8 cellular contexts compared by ENCODE assay signal in the genomic region with DNA sequence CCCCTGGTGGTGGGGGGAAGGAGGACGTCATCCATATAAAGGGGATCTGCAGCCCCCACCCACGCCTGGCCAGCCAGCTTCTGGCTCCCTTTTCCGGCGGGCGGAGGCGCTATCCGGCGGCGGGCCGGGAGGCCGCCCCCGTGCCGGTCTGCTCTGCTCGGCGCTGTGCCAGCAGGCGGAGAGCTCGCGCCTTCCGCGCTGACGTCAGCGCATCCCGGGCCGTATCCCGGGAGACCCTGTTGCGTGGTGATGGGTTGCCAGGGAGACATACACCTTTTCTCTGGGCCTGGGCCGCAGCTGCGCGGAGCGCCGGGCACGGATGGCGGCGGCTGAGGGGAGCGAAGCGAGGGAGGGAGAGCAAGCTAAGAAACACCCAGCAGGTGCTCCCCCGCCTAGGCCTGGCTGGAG. TPM values are rescaled to one million over a fixed set of nuclear protein-coding genes. Genes with fewer than 3 reads are reported as not detected.
DNase-seq lines count a peak whose midpoint lies in the region; ATAC-seq and TF ChIP-seq lines count a peak whose summit lies in the region.

No MANE protein-coding gene starts in this region.

- H3K27me3 ChIP-seq in suprapubic skin (no peaks in the 10 kb centered on the region), PC-3 (ENCODE audit: low read length) (no peaks in the 10 kb centered on the region)

- H3K4me1 ChIP-seq in suprapubic skin (peaks cover 70% of the 10 kb centered on the region), PC-3 (ENCODE audit: insufficient read depth, low read length) (peaks cover 36% of the 10 kb centered on the region)

- H3K9me2 ChIP-seq in PC-3 (replicated peaks; ENCODE audit: low read length) = no peaks in the 10 kb centered on the region

- no peak overlapping the region for H3K9ac ChIP-seq in PC-3 (ENCODE audit: low read length)

- no peak overlapping the region for H3K4me2 ChIP-seq in PC-3 (ENCODE audit: low read length)

- no TSS peak for BruUV-seq in PC-3 (replicated peaks; lab: Mats Ljungman, UMichigan)

- POLR2A ChIA-PET in PC-3 (lab: Charles Lee; ENCODE audit: unreplicated experiment) (no interaction called here), GM10248 (lab: Yijun Ruan, JAX) (interaction anchor here (1.3 to 1.4 kb wide), 2 partner anchors 11 to 12 kb away, joined by 3 to 4 read pairs; no protein-coding TSS in a partner anchor)

- 12% methylated on average over 8 of the region's 37 CpGs for WGBS in suprapubic skin

- H3K27ac ChIP-seq in suprapubic skin (peak overlapping the region; percentile 94), PC-3 (ENCODE audit: low read length) (no peak overlapping the region)

- TF ChIP-seq POLR2A in suprapubic skin (IDR thresholded peaks at IDR 0.05) = no peak

- H3F3A ChIP-seq in PC-3 (ENCODE audit: low read length, unreplicated experiment) = peaks cover 15% of the 10 kb centered on the region

- CTCF ChIA-PET in PC-3 (lab: Charles Lee) (no interaction called here), GM10248 (lab: Yijun Ruan, JAX) (interaction anchor here (1.2 to 3.2 kb wide), 3 partner anchors 16 to 25 kb away, joined by 3 to 15 read pairs (median 7); a partner anchor contains a TSS)

- H3K9me3 ChIP-seq in suprapubic skin (no peaks in the 10 kb centered on the region), PC-3 (ENCODE audit: low read length) (no peaks in the 10 kb centered on the region)

- intact Hi-C loops in PC-3 (cut with micrococcal nuclease) = no loop called here

- H3K4me3 ChIP-seq in choroid plexus epithelial cell (ENCODE audit: low read depth, low read length) (peak overlapping the region; percentile 38), suprapubic skin (peak overlapping the region; percentile 37), PC-3 (ENCODE audit: low read length) (no peak overlapping the region)

- TF ChIP-seq EP300 in suprapubic skin (IDR thresholded peaks at IDR 0.05) = no peak

- H4K20me1 ChIP-seq in PC-3 (ENCODE audit: low read length) = no peaks in the 10 kb centered on the region

- no peak overlapping the region for H2AFZ ChIP-seq in PC-3 (ENCODE audit: low read length)

- TF ChIP-seq CTCF in choroid plexus epithelial cell (conservative IDR thresholded peaks at IDR 0.05; ENCODE audit: low read depth, low read length) (no peak), suprapubic skin (IDR thresholded peaks at IDR 0.05) (no peak), PC-3 (conservative IDR thresholded peaks at IDR 0.05; ENCODE audit: low read depth, low read length) (no peak), GM10248 (IDR thresholded peaks at IDR 0.05; ENCODE audit: control extremely low read depth, extremely low read depth, low read depth, missing control alignments) (no peak)

- ATAC-seq in PC-3 = no peak

- peaks cover 23% of the 10 kb centered on the region for H3K79me2 ChIP-seq in PC-3 (ENCODE audit: low read length)

- H3K36me3 ChIP-seq in suprapubic skin (peaks cover 28% of the 10 kb centered on the region), PC-3 (ENCODE audit: low read depth, low read length) (peaks cover 11% of the 10 kb centered on the region; the same call in 1 of the 2 replicates)

- DNase-seq in CD1c-positive myeloid dendritic cell (ENCODE audit: extremely low spot score) (peak; percentile 76), NCI-H2196 (lab: John Stamatoyannopoulos, UW; ENCODE audit: unreplicated experiment) (peak; percentile 100), choroid plexus epithelial cell (ENCODE audit: low read depth) (peak; percentile 88), kidney tubule cell (ENCODE audit: low spot score) (peak; percentile 44), suprapubic skin (ENCODE audit: low spot score in 2 of 2) (peak in 1 of 2 donors; percentile 85), HPDE6-E6E7 (ENCODE audit: extremely low spot score) (no peak), PC-3 (no peak), GM10248 (ENCODE audit: extremely low spot score) (no peak)

RNA-seq across cellular contexts. Expression of a gene that starts 1.1 kb away (rescaled TPM):
- total RNA-seq in suprapubic skin = 10 to 100 TPM; 54.4 to 77.9 (median 65.3) TPM
- total RNA-seq in PC-3 (2014; rRNA removed) = 21.9 and 24.2 TPM in 2 replicates

RNA-seq across cellular contexts. Expression of a gene that starts 22.9 kb away (rescaled TPM):
- total RNA-seq in suprapubic skin = 1 to 10 TPM; 2.1 to 7.9 (median 3.5) TPM
- total RNA-seq in PC-3 (2014; rRNA removed) = 13.0 and 17.0 TPM in 2 replicates

RNA-seq across cellular contexts. Expression of a gene that starts 23.0 kb away (rescaled TPM):
- total RNA-seq in suprapubic skin (100 to 1,000 TPM in 1 of 4 donors, 10 to 100 TPM in 3; 42.4 to 116 (median 66.2) TPM), PC-3 (2014; rRNA removed) (184 and 193 TPM in 2 replicates)

RNA-seq across cellular contexts. Expression of a gene that starts 24.1 kb away (rescaled TPM):
- total RNA-seq in suprapubic skin (100 to 1,000 TPM; 382 to 463 (median 418) TPM), PC-3 (2014; rRNA removed) (463 and 599 TPM in 2 replicates)

RNA-seq across cellular contexts. Expression of a gene that starts 39.5 kb away (rescaled TPM):
- total RNA-seq in suprapubic skin (under 1 TPM in 1 of 4 donors, not detected in 3; 0.93 TPM), PC-3 (2014; rRNA removed) (not detected in 2 replicates)

Comparison
In these comparisons a context has a peak if more than half of its experiments do, and no peak if none do; other contexts are left out.
1. DNase-seq: peak in CD1c-positive myeloid dendritic cell (single experiment), NCI-H2196 (single experiment), choroid plexus epithelial cell (single experiment) and kidney tubule cell (single experiment); none in HPDE6-E6E7 (single experiment), PC-3 (single experiment) and GM10248 (single experiment).